22 cellular contexts compared by ENCODE assay signal in the genomic region with DNA sequence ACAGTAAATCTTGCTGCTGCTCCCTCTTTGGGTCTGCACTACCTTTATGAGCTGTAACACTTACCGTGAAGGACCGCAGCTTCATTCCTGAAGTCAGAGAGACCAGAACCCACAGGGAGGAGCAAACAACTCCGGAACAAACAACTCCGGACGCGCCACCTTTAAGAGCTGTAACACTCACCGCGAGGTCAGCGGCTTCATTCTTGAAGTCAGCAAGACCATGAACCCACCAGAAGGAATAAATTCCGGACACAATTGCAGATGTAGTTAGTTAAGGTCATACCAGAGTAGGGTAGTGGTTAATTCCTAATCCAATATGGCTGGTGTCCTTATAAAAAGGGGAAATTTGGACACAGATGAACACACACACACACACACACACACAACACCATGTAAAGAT. TPM values are rescaled to one million over a fixed set of nuclear protein-coding genes. Genes with fewer than 3 reads are reported as not detected.
A peak's percentile ranks its signal among the peaks of the same experiment; 100 is the strongest.
DNase-seq lines count a peak whose midpoint lies in the region; FAIRE-seq and TF ChIP-seq lines count a peak whose summit lies in the region.
"Had no signal": no experiment of that assay in that cellular context is flagged by ENCODE, and none has a peak within 500 bp of the region (broad histone marks: within the 10 kb centered on the region; RNA-seq: fewer than 3 reads in every experiment).

No MANE protein-coding gene starts in this region.

- in situ Hi-C loops in GM13976 (cut with MboI; ENCODE audit: low sequenced_read_pairs, unreplicated experiment), result no loop called here

- H3K4me1 ChIP-seq in HUES64 (ENCODE audit: insufficient read depth, low read length) (peaks cover 23% of the 10 kb centered on the region), neural progenitor cell (peaks cover 30% of the 10 kb centered on the region)
- H3K4me1 ChIP-seq: A549, SJSA1 had no signal

- H3K4me3 ChIP-seq in HUES64 (ENCODE audit: low read length), result no peak overlapping the region
- no peak overlapping the region for H3K4me3 ChIP-seq in epithelial cell of proximal tubule (ENCODE audit: low read depth, low read length)
- H3K4me3 ChIP-seq in neural progenitor cell, result no peak overlapping the region
- H3K4me3 ChIP-seq in H7 (ENCODE audit: insufficient read depth, low read depth, low read length), result no peak overlapping the region
- H3K4me3 ChIP-seq: A549, GM23248, MG63, SJSA1 had no signal

- H3K9ac ChIP-seq in HUES64 (ENCODE audit: low read depth, low read length), result no peak overlapping the region
- H3K9ac ChIP-seq in neural progenitor cell, result no peak overlapping the region
- H3K9ac ChIP-seq: GM23248 had no signal

- H3K9me3 ChIP-seq in HUES64 (ENCODE audit: insufficient read depth, low read depth, low read length), result no peaks in the 10 kb centered on the region
- H3K9me3 ChIP-seq in neural progenitor cell (ENCODE audit: low read depth), result no peaks in the 10 kb centered on the region
- H3K9me3 ChIP-seq: A549, SJSA1 had no signal

- peaks cover 43% of the 10 kb centered on the region for H3F3A ChIP-seq in neural progenitor cell (ENCODE audit: low read depth)

- DNase-seq in HK-2 (ENCODE audit: unreplicated experiment) (peak; percentile 37), epithelial cell of proximal tubule (ENCODE audit: low read depth) (peak; percentile 96), neural progenitor cell (ENCODE audit: low spot score) (no peak), urothelium cell line (ENCODE audit: low spot score) (no peak), GM13976 (ENCODE audit: low spot score) (no peak), H7 (no peak)
- DNase-seq: CD4-positive, alpha-beta memory T cell; COR-L47; GM23248; H9; KBM-7; MG63; NCI-H1105 treated with DMSO at 0.1 percent for 48 hours; NCI-H146; NCI-H2029; NK-92 treated with Interleukin-12 subunit alpha and Interleukin-12 subunit beta, amount 100 ng/mL, for 24 hours; PC-3 had no signal

- 95% methylated on average over 10 of the region's 10 CpGs for WGBS in HUES64

- H3K79me2 ChIP-seq in neural progenitor cell (ENCODE audit: low read depth), result no peaks in the 10 kb centered on the region

- no peaks in the 10 kb centered on the region for H3K27me3 Mint-ChIP-seq in neural progenitor cell (ENCODE audit: insufficient read depth, low read depth)

- peak overlapping the region; percentile 98 for H3K27ac Mint-ChIP-seq in neural progenitor cell

- no peaks in the 10 kb centered on the region for H3K36me3 ChIP-seq in HUES64 (ENCODE audit: insufficient read depth, low read length)
- no peaks in the 10 kb centered on the region for H3K36me3 ChIP-seq in neural progenitor cell
- H3K36me3 ChIP-seq in H7 (replicated peaks; ENCODE audit: control insufficient read depth, insufficient read depth, low read length), result no peaks in the 10 kb centered on the region
- H3K36me3 ChIP-seq: MG63, SJSA1 had no signal

- H3K27me3 ChIP-seq in HUES64 (ENCODE audit: insufficient read depth, low read length), result no peaks in the 10 kb centered on the region
- H3K27me3 ChIP-seq in neural progenitor cell, result no peaks in the 10 kb centered on the region
- H3K27me3 ChIP-seq in H7 (ENCODE audit: control insufficient read depth, insufficient read depth, low read length), result no peaks in the 10 kb centered on the region
- H3K27me3 ChIP-seq: MG63, SJSA1 had no signal

- FAIRE-seq in urothelium cell line (lab: Jason Lieb, UNC), result no peak
- FAIRE-seq: A549 had no signal

- no peaks in the 10 kb centered on the region for H3K36me3 Mint-ChIP-seq in neural progenitor cell
- H3K36me3 Mint-ChIP-seq: CD4-positive, alpha-beta memory T cell had no signal

- TF ChIP-seq CTCF in epithelial cell of proximal tubule (conservative IDR thresholded peaks at IDR 0.05; ENCODE audit: low read depth, low read length) (no peak), neural progenitor cell (IDR thresholded peaks at IDR 0.05) (no peak), GM13976 (IDR thresholded peaks at IDR 0.05; ENCODE audit: borderline replicate concordance, control extremely low read depth, extremely low read depth, insufficient read depth, missing control alignments) (no peak)

- no peak overlapping the region for H2AFZ ChIP-seq in neural progenitor cell (replicated peaks)
- H2AFZ ChIP-seq: GM23248 had no signal

- no peaks in the 10 kb centered on the region for H4K20me1 ChIP-seq in neural progenitor cell (ENCODE audit: low read depth)

- H3K4me2 ChIP-seq in neural progenitor cell, result no peak overlapping the region
- H3K4me2 ChIP-seq: A549 had no signal

- H3K9me3 Mint-ChIP-seq in neural progenitor cell, result peaks cover 16% of the 10 kb centered on the region
- H3K9me3 Mint-ChIP-seq: CD4-positive, alpha-beta memory T cell had no signal

- H3K4me3 Mint-ChIP-seq in neural progenitor cell, result no peak overlapping the region
- H3K4me3 Mint-ChIP-seq: CD4-positive, alpha-beta memory T cell; H9 had no signal

- peaks cover 48% of the 10 kb centered on the region for H3K4me1 Mint-ChIP-seq in neural progenitor cell
- H3K4me1 Mint-ChIP-seq: CD4-positive, alpha-beta memory T cell had no signal

- H3K27ac ChIP-seq in HUES64 (ENCODE audit: low read depth, low read length) (peak overlapping the region; percentile 89; the same call in 1 of the 2 replicates), neural progenitor cell (peak overlapping the region; percentile 97)
- H3K27ac ChIP-seq: A549, GM23248, SJSA1 had no signal

RNA-seq across cellular contexts. Expression of a gene that starts 37.7 kb away (rescaled TPM):
- polyA plus RNA-seq in HUES64 (2013, experiment 1 of 2), result 0.90 TPM
- 0.95 TPM for polyA plus RNA-seq in HUES64 (2013, experiment 2 of 2)
- 1.2 and 4.3 TPM in 2 replicates for total RNA-seq in epithelial cell of proximal tubule
- 0.11 and 0.22 TPM in 2 replicates for total RNA-seq in neural progenitor cell (ENCODE audit: low replicate concordance)
- not detected in 2 replicates for total RNA-seq in H7 (2014; rRNA removed; shearing (Covaris generic))
- total RNA-seq: CD4-positive, alpha-beta memory T cell; G401; GM23248; HT1080; PC-3; SJSA1 had no signal
- polyA plus RNA-seq: CD4-positive, alpha-beta memory T cell; GM23248 had no signal

RNA-seq across cellular contexts. Expression of a gene that starts 51.5 kb away (rescaled TPM):
- polyA plus RNA-seq in HUES64 (2013, experiment 1 of 2), result 7.9 TPM
- polyA plus RNA-seq in HUES64 (2013, experiment 2 of 2), result 8.4 TPM
- total RNA-seq in epithelial cell of proximal tubule, result 5.1 and 8.2 TPM in 2 replicates
- 15.7 and 19.0 TPM in 2 replicates for total RNA-seq in neural progenitor cell (ENCODE audit: low replicate concordance)
- total RNA-seq in H7 (2014; rRNA removed; shearing (Covaris generic)), result 8.4 and 12.7 TPM in 2 replicates

Comparison
In these comparisons a context has a peak if more than half of its experiments do, and no peak if none do; other contexts are left out.
1. DNase-seq: peak in HK-2 (single experiment) and epithelial cell of proximal tubule (single experiment); none in neural progenitor cell (single experiment), urothelium cell line (single experiment), GM13976 (single experiment) and H7 (single experiment).